ENCODE assay signal across 8 cellular contexts in genomic region chr16:27268376-27269299, GRCh38.
DNase-seq lines count a peak whose midpoint lies in the region; ATAC-seq and TF ChIP-seq lines count a peak whose summit lies in the region.

TSS of gene NSMCE1 (minus strand) at chr16:27268772. CDS start at chr16:27257570, 11,202 bp downstream.

- no peak within 1 kb of the TSS for H3K27ac Mint-ChIP-seq in nephron progenitor cell
- H3K27ac Mint-ChIP-seq in stimulated activated naive CD8-positive, alpha-beta T cell treated with anti-CD3 and anti-CD28 coated beads, Interleukin-15, amount 100 ng/mL, for 72 hours = peak within 1 kb of the TSS; percentile 94 to 99

- peaks cover 18% of the 10 kb centered on the region for H3K4me1 ChIP-seq in RWPE2 (ENCODE audit: insufficient read depth, poor library complexity, severe bottlenecking)

- no peaks in the 10 kb centered on the region for H3K27me3 ChIP-seq in RWPE2 (ENCODE audit: insufficient read depth, poor library complexity, severe bottlenecking)

- peaks cover 11% of the 10 kb centered on the region for H3K9me3 Mint-ChIP-seq in nephron progenitor cell
- peaks cover 7 to 12% of the 10 kb centered on the region in 2 donors for H3K9me3 Mint-ChIP-seq in stimulated activated naive CD8-positive, alpha-beta T cell treated with anti-CD3 and anti-CD28 coated beads, Interleukin-15, amount 100 ng/mL, for 72 hours

- H3K27ac ChIP-seq in RWPE2 (ENCODE audit: poor library complexity, severe bottlenecking) = peak within 1 kb of the TSS; percentile 46

- no peaks in the 10 kb centered on the region; the same call in 1 of the 2 replicates for H3K36me3 ChIP-seq in RWPE2 (ENCODE audit: low read depth)

- no peaks in the 10 kb centered on the region for H3K9me3 ChIP-seq in RWPE2 (ENCODE audit: severe bottlenecking)

- DNase-seq in ELF-1 (ENCODE audit: low read depth, low spot score) = peak; percentile 95
- DNase-seq in GOT3 (lab: John Stamatoyannopoulos, UW) = peak; percentile 87
- DNase-seq in LoVo (ENCODE audit: low spot score) = peak; percentile 95
- peak; percentile 94 for DNase-seq in RWPE2 (ENCODE audit: low spot score)
- DNase-seq in activated effector memory CD4-positive, alpha-beta T cell treated with anti-CD3 and anti-CD28 coated beads, Interleukin-2, amount 50 U/mL, for 16 hours = peak; percentile 99
- DNase-seq in fibroblast of the conjunctiva (ENCODE audit: low read depth) = peak; percentile 89
- peak; percentile 81 for DNase-seq in nephron progenitor cell
- DNase-seq in stimulated activated naive CD8-positive, alpha-beta T cell treated with anti-CD3 and anti-CD28 coated beads, Interleukin-15, amount 100 ng/mL, for 72 hours = peak; percentile 92 to 97

- H3K4me3 Mint-ChIP-seq in nephron progenitor cell = peak within 1 kb of the TSS; percentile 85
- H3K4me3 Mint-ChIP-seq in stimulated activated naive CD8-positive, alpha-beta T cell treated with anti-CD3 and anti-CD28 coated beads, Interleukin-15, amount 100 ng/mL, for 72 hours = peak within 1 kb of the TSS; percentile 95 to 97

- peak within 1 kb of the TSS; percentile 71 for H3K4me3 ChIP-seq in RWPE2 (ENCODE audit: severe bottlenecking)

- no peak for TF ChIP-seq CTCF in RWPE2 (IDR thresholded peaks at IDR 0.05; ENCODE audit: poor library complexity, severe bottlenecking)
- TF ChIP-seq CTCF in nephron progenitor cell (IDR thresholded peaks at IDR 0.05) = no peak

- H3K27me3 Mint-ChIP-seq in nephron progenitor cell (ENCODE audit: low read depth, poor library complexity) = peaks cover 11% of the 10 kb centered on the region
- H3K27me3 Mint-ChIP-seq in stimulated activated naive CD8-positive, alpha-beta T cell treated with anti-CD3 and anti-CD28 coated beads, Interleukin-15, amount 100 ng/mL, for 72 hours = no peaks in the 10 kb centered on the region

- peaks cover 4% of the 10 kb centered on the region for H3K36me3 Mint-ChIP-seq in nephron progenitor cell (ENCODE audit: low read depth)

- ATAC-seq in RWPE2 (ENCODE audit: low read depth) = peak; percentile 86
- ATAC-seq in stimulated activated naive CD8-positive, alpha-beta T cell treated with anti-CD3 and anti-CD28 coated beads, Interleukin-15, amount 100 ng/mL, for 72 hours = peak; percentile 99

- peaks cover 4% of the 10 kb centered on the region for H3K4me1 Mint-ChIP-seq in nephron progenitor cell
- peaks cover 78% of the 10 kb centered on the region for H3K4me1 Mint-ChIP-seq in stimulated activated naive CD8-positive, alpha-beta T cell treated with anti-CD3 and anti-CD28 coated beads, Interleukin-15, amount 100 ng/mL, for 72 hours

Comparison
In these comparisons a context has a peak if more than half of its experiments do, and no peak if none do; other contexts are left out.
1. Peak in every context shown above with its lines: DNase-seq, ATAC-seq, H3K4me3 ChIP-seq and H3K27ac ChIP-seq.